In the genomic region with DNA sequence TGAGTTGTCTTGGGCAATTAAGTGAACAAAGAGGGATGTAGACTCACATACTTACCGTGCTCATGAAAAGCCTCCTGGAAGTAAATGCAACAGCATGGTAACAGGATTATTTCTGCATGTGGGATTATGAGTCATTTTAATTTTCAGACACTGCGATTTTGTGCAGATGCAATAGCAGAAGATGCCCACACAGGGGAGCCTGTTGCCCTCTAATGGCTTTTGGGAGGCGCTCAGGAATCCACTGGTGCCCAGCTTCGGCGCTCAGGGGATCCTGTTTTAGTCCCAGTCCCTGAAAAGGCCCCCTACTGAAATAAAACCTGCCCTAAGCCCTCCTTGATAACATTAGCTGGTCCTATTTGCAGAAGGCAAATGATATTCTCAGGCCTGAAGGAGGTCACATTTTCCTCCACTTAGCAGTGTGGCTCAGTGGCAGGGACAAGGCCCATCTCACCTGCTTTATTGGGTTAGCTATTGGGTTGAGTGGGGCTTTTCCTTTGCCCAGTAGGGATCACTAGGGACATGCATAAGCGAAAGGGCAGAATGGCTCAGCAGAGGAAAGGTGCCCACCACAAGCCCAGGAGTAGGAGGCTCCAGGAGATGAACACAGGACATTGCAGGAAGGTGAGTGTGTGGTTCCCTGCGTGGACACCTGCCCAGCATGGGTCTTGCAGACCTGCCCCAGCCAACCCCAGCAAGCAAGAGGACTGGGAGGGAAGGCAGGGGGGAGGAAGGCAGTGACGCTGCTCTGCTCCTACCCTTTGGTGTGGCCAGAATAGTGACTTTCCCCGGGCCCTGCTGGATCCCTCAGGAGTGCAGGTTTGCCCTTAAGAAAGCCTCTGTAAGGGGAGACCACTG, we compare ENCODE assay signal across 8 cellular contexts. TPM values are rescaled to one million over a fixed set of nuclear protein-coding genes. Genes with fewer than 3 reads are reported as not detected.
DNase-seq lines count a peak whose midpoint lies in the region; ATAC-seq, FAIRE-seq and TF ChIP-seq lines count a peak whose summit lies in the region.

No MANE protein-coding gene starts in this region.

- DNase-seq in D721Med (ENCODE audit: insufficient read length, low spot score): peak; percentile 58
- DNase-seq in NCI-H2196 treated with DMSO at 0.1 percent for 48 hours (lab: John Stamatoyannopoulos, UW; ENCODE audit: unreplicated experiment): peak; percentile 26
- peak; percentile 45 for DNase-seq in activated CD8-positive, alpha-beta T cell treated with anti-CD3 and anti-CD28 coated beads, Interleukin-2, amount 10 ng/mL, durations not matched to agents 7 days and 5 days
- DNase-seq in glutamatergic neuron: peak; percentile 75
- DNase-seq in retina: peak; percentile 72
- DNase-seq in OCI-M2 (lab: John Stamatoyannopoulos, UW; ENCODE audit: unreplicated experiment): no peak

- TF ChIP-seq CTCF in D721Med (IDR thresholded peaks at IDR 0.05; ENCODE audit: insufficient read depth, missing control alignments) (peak; percentile 93), glutamatergic neuron (IDR thresholded peaks at IDR 0.05; ENCODE audit: partially characterized antibody, unreplicated experiment) (peak; percentile 77)

- peaks cover 14% of the 10 kb centered on the region for H3K27me3 Mint-ChIP-seq in activated CD8-positive, alpha-beta T cell treated with anti-CD3 and anti-CD28 coated beads, Interleukin-2, amount 10 ng/mL, durations not matched to agents 7 days and 5 days (ENCODE audit: low read depth)
- H3K27me3 Mint-ChIP-seq in glutamatergic neuron (ENCODE audit: unreplicated experiment): peaks cover 6% of the 10 kb centered on the region

- H3K4me1 Mint-ChIP-seq in activated CD8-positive, alpha-beta T cell treated with anti-CD3 and anti-CD28 coated beads, Interleukin-2, amount 10 ng/mL, durations not matched to agents 7 days and 5 days (ENCODE audit: low read depth): no peaks in the 10 kb centered on the region
- peaks cover 21% of the 10 kb centered on the region for H3K4me1 Mint-ChIP-seq in glutamatergic neuron (ENCODE audit: low read depth, unreplicated experiment)

- no peak overlapping the region for H3K27ac Mint-ChIP-seq in activated CD8-positive, alpha-beta T cell treated with anti-CD3 and anti-CD28 coated beads, Interleukin-2, amount 10 ng/mL, durations not matched to agents 7 days and 5 days
- peak overlapping the region; percentile 55 for H3K27ac Mint-ChIP-seq in glutamatergic neuron (ENCODE audit: unreplicated experiment)

- ATAC-seq in GM18907 (IDR thresholded peaks at IDR 0.05; ENCODE audit: unreplicated experiment) (peak; percentile 91), HG03066 (IDR thresholded peaks at IDR 0.05; ENCODE audit: low read depth, unreplicated experiment) (peak; percentile 83)
- no peak for ATAC-seq in activated CD8-positive, alpha-beta T cell treated with anti-CD3 and anti-CD28 coated beads, Interleukin-2, amount 10 ng/mL, durations not matched to agents 7 days and 5 days

- FAIRE-seq in D721Med (lab: Jason Lieb, UNC): peak; percentile 71

- no peaks in the 10 kb centered on the region for H3K9me3 Mint-ChIP-seq in activated CD8-positive, alpha-beta T cell treated with anti-CD3 and anti-CD28 coated beads, Interleukin-2, amount 10 ng/mL, durations not matched to agents 7 days and 5 days (ENCODE audit: insufficient read depth)
- H3K9me3 Mint-ChIP-seq in glutamatergic neuron (ENCODE audit: unreplicated experiment): peaks cover 7% of the 10 kb centered on the region

- CTCF ChIA-PET in activated CD8-positive, alpha-beta T cell treated with anti-CD3 and anti-CD28 coated beads, Interleukin-2, amount 10 ng/mL, durations not matched to agents 7 days and 5 days (lab: Charles Lee): interaction anchor here (0.9 kb wide), 1 partner anchor 329 kb away, joined by 4 read pairs; no protein-coding TSS in a partner anchor

- no peak overlapping the region for H3K4me3 Mint-ChIP-seq in activated CD8-positive, alpha-beta T cell treated with anti-CD3 and anti-CD28 coated beads, Interleukin-2, amount 10 ng/mL, durations not matched to agents 7 days and 5 days
- no peak overlapping the region for H3K4me3 Mint-ChIP-seq in glutamatergic neuron (ENCODE audit: unreplicated experiment)

- POLR2A ChIA-PET in activated CD8-positive, alpha-beta T cell treated with anti-CD3 and anti-CD28 coated beads, Interleukin-2, amount 10 ng/mL, durations not matched to agents 7 days and 5 days (lab: Charles Lee): no interaction called here

- no peaks in the 10 kb centered on the region for H3K36me3 Mint-ChIP-seq in activated CD8-positive, alpha-beta T cell treated with anti-CD3 and anti-CD28 coated beads, Interleukin-2, amount 10 ng/mL, durations not matched to agents 7 days and 5 days (ENCODE audit: low read depth)
- H3K36me3 Mint-ChIP-seq in glutamatergic neuron (ENCODE audit: unreplicated experiment): no peaks in the 10 kb centered on the region

RNA-seq across cellular contexts. Expression of a gene that starts 26.5 kb away (rescaled TPM):
- not detected for total RNA-seq in activated CD8-positive, alpha-beta T cell treated with anti-CD3 and anti-CD28 coated beads, Interleukin-2, amount 10 ng/mL, durations not matched to agents 7 days and 5 days
- total RNA-seq in glutamatergic neuron (ENCODE audit: unreplicated experiment): 5.5 TPM

RNA-seq across cellular contexts. Expression of a gene that starts 35.7 kb away (rescaled TPM):
- total RNA-seq in activated CD8-positive, alpha-beta T cell treated with anti-CD3 and anti-CD28 coated beads, Interleukin-2, amount 10 ng/mL, durations not matched to agents 7 days and 5 days: not detected
- total RNA-seq in glutamatergic neuron (ENCODE audit: unreplicated experiment): not detected
